In the genomic region with DNA sequence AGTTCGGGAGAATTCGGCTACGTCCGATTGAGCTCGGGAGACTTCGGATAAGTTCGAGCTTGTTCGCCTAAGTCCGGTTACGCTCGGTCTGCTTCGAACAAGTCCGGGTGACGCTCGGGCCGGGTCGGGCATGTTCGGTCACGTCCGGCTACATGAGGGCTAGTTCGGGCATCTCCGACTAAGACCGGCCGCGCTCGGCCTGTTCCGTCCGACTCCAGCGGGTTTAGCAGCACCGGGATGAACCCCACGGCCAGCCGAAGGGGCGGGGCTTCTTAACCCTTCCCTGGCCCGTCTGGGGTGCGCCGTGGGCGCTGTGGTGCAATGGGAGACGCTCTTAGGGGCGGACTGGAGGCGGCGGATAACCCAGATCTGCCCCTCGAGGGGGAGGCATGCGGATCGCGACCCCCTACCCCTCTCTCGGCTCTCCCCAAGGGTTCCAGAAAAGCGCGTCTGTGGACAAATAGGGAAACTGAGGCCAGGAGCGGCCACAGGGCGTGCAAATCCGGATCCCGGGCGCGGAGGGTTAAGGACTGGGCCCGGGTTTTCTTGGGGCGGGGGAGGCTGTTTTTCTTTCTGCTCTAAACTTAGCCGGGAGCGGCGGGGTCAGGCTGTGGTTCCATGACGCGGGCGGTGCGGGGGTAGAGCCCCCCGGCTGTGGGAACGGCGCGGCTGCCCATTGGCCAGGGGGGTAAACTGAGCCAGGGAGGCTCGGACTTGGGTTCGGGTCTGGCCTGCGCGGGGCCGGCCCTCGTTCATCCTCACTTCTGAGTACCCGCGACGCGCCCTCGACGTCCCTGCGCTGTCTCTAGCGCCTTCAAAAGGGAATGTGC, we compare ENCODE assay signal across 8 cellular contexts. TPM values are rescaled to one million over a fixed set of nuclear protein-coding genes. Genes with fewer than 3 reads are reported as not detected.
DNase-seq lines count a peak whose midpoint lies in the region; ATAC-seq and TF ChIP-seq lines count a peak whose summit lies in the region.

No MANE protein-coding gene starts in this region.

- no peaks in the 10 kb centered on the region for H3K79me1 ChIP-seq in H9 (ENCODE audit: insufficient read depth, low read depth, low read length, poor library complexity, severe bottlenecking)

- H3K56ac ChIP-seq in H9 (ENCODE audit: insufficient read length, low read depth, low read length) = no peak overlapping the region

- no peak overlapping the region for H2BK120ac ChIP-seq in H9 (ENCODE audit: low read depth, low read length, poor library complexity, severe bottlenecking)

- no peak overlapping the region for H3K4ac ChIP-seq in H9 (ENCODE audit: low read depth, low read length)

- H3K23ac ChIP-seq in H9 (ENCODE audit: insufficient read length, low read depth, low read length) = no peak overlapping the region

- H3T11ph ChIP-seq in H9 (ENCODE audit: low read length) = no peak overlapping the region

- H4K5ac ChIP-seq in H9 (ENCODE audit: insufficient read length, low read depth, low read length) = no peak overlapping the region

- no peak for TF ChIP-seq CTCF in H9 (conservative IDR thresholded peaks at IDR 0.05)
- TF ChIP-seq CTCF in MM.1S (IDR thresholded peaks at IDR 0.05; ENCODE audit: low read length) = no peak
- TF ChIP-seq CTCF in gastroesophageal sphincter (IDR thresholded peaks at IDR 0.05) = no peak
- TF ChIP-seq CTCF in neural progenitor cell (IDR thresholded peaks at IDR 0.05) = no peak

- H3K14ac ChIP-seq in H9 (ENCODE audit: insufficient read depth, low read length) = no peak overlapping the region

- H3K36me3 ChIP-seq in MM.1S (replicated peaks; ENCODE audit: insufficient read depth, low read length) (no peaks in the 10 kb centered on the region), SJSA1 (no peaks in the 10 kb centered on the region), gastroesophageal sphincter (no peaks in the 10 kb centered on the region), neural progenitor cell (no peaks in the 10 kb centered on the region)

- H3K4me2 ChIP-seq in H9 (ENCODE audit: insufficient read depth, insufficient read length, low read length) (peak overlapping the region; percentile 71), MM.1S (ENCODE audit: low read depth, low read length) (peak overlapping the region; percentile 70), neural progenitor cell (peak overlapping the region; percentile 75)

- ATAC-seq in gastroesophageal sphincter = peak; percentile 98
- peak; percentile 97 for ATAC-seq in stimulated activated naive CD8-positive, alpha-beta T cell treated with anti-CD3 and anti-CD28 coated beads, Interleukin-15, amount 100 ng/mL, for 72 hours

- H4K20me1 ChIP-seq in H9 (ENCODE audit: control insufficient read depth, insufficient read depth, insufficient read length) = no peaks in the 10 kb centered on the region
- no peaks in the 10 kb centered on the region for H4K20me1 ChIP-seq in MM.1S (ENCODE audit: insufficient read depth, low read length)
- peaks cover 21% of the 10 kb centered on the region for H4K20me1 ChIP-seq in neural progenitor cell (ENCODE audit: low read depth)

- H3K9ac ChIP-seq in H9 (ENCODE audit: extremely low read depth, insufficient read length, low read length) = no peak overlapping the region
- H3K9ac ChIP-seq in MM.1S (ENCODE audit: low read length) = no peak overlapping the region; the same call in 1 of the 2 replicates
- no peak overlapping the region for H3K9ac ChIP-seq in neural progenitor cell

- H3K79me2 ChIP-seq in H9 (ENCODE audit: insufficient read depth, low read length) (no peaks in the 10 kb centered on the region), MM.1S (ENCODE audit: low read length) (no peaks in the 10 kb centered on the region), neural progenitor cell (ENCODE audit: low read depth) (no peaks in the 10 kb centered on the region)

- no peak overlapping the region for H4K8ac ChIP-seq in H9 (replicated peaks; ENCODE audit: insufficient read length, low read depth, low read length)

- H3K4me3 Mint-ChIP-seq in H9 = peak overlapping the region; percentile 78 to 97
- peak overlapping the region; percentile 93 for H3K4me3 Mint-ChIP-seq in neural progenitor cell
- H3K4me3 Mint-ChIP-seq in stimulated activated naive CD8-positive, alpha-beta T cell treated with anti-CD3 and anti-CD28 coated beads, Interleukin-15, amount 100 ng/mL, for 72 hours = peak overlapping the region; percentile 85 to 94

- H4K91ac ChIP-seq in H9 (ENCODE audit: insufficient read length, low read depth, low read length) = no peak overlapping the region

- no peaks in the 10 kb centered on the region; the same call in 1 of the 2 replicates for H3K4me1 ChIP-seq in H9 (ENCODE audit: insufficient read depth, low read length)
- H3K4me1 ChIP-seq in MM.1S (ENCODE audit: low read length) = no peaks in the 10 kb centered on the region
- peaks cover 14% of the 10 kb centered on the region for H3K4me1 ChIP-seq in SJSA1 (replicated peaks)
- peaks cover 0 to 37% (median 16%) of the 10 kb centered on the region in 3 donors for H3K4me1 ChIP-seq in gastroesophageal sphincter
- peaks cover 4% of the 10 kb centered on the region for H3K4me1 ChIP-seq in neural progenitor cell

- H3K4me1 Mint-ChIP-seq in H9 (peaks cover 29 to 42% of the 10 kb centered on the region in 2 experiments), neural progenitor cell (peaks cover 22% of the 10 kb centered on the region)
- peaks cover 48% of the 10 kb centered on the region for H3K4me1 Mint-ChIP-seq in stimulated activated naive CD8-positive, alpha-beta T cell treated with anti-CD3 and anti-CD28 coated beads, Interleukin-15, amount 100 ng/mL, for 72 hours

- peaks cover 4% of the 10 kb centered on the region for H3K23me2 ChIP-seq in H9 (ENCODE audit: insufficient read length, low read depth, low read length, poor library complexity, severe bottlenecking)

- no peak overlapping the region for H2BK15ac ChIP-seq in H9 (ENCODE audit: low read depth, low read length)

- no peaks in the 10 kb centered on the region; a peak in 1 of 7 replicates for H3K36me3 Mint-ChIP-seq in H9 (ENCODE audit: insufficient read depth in 1 of 3, low read depth in 3 of 3)
- no peaks in the 10 kb centered on the region for H3K36me3 Mint-ChIP-seq in neural progenitor cell

- no peak for TF ChIP-seq EP300 in gastroesophageal sphincter (IDR thresholded peaks at IDR 0.05)

- H3K27me3 Mint-ChIP-seq in H9 (ENCODE audit: low read depth) (peaks cover 34% of the 10 kb centered on the region), neural progenitor cell (ENCODE audit: insufficient read depth, low read depth) (peaks cover 58% of the 10 kb centered on the region)
- peaks cover 90% of the 10 kb centered on the region for H3K27me3 Mint-ChIP-seq in stimulated activated naive CD8-positive, alpha-beta T cell treated with anti-CD3 and anti-CD28 coated beads, Interleukin-15, amount 100 ng/mL, for 72 hours

- H3K9me2 ChIP-seq in MM.1S (replicated peaks; ENCODE audit: insufficient read depth, low read length) = no peaks in the 10 kb centered on the region

- peak; percentile 99 for DNase-seq in Daoy (ENCODE audit: low read depth)
- DNase-seq in H9 = peak; percentile 99
- peak; percentile 88 for DNase-seq in MM.1S
- peak; percentile 73 to 97 for DNase-seq in SJSA1 (ENCODE audit: low read depth in 1 of 2, low spot score in 2 of 2)
- peak; percentile 88 for DNase-seq in activated naive CD4-positive, alpha-beta T cell treated with Interleukin-2 at 50 U/mL for 16 hours
- DNase-seq in neural progenitor cell (ENCODE audit: low spot score) = peak; percentile 99
- DNase-seq in stimulated activated naive CD8-positive, alpha-beta T cell treated with anti-CD3 and anti-CD28 coated beads, Interleukin-15, amount 100 ng/mL, for 72 hours = peak; percentile 92 to 95

- H3K18ac ChIP-seq in H9 (ENCODE audit: insufficient read length, low read depth, low read length) = no peak overlapping the region

- H2BK20ac ChIP-seq in H9 (ENCODE audit: low read depth, low read length, poor library complexity, severe bottlenecking) = no peak overlapping the region

- H3K27ac Mint-ChIP-seq in H9 (peak overlapping the region; percentile 96 to 99 (median 97)), neural progenitor cell (peak overlapping the region; percentile 87)
- H3K27ac Mint-ChIP-seq in stimulated activated naive CD8-positive, alpha-beta T cell treated with anti-CD3 and anti-CD28 coated beads, Interleukin-15, amount 100 ng/mL, for 72 hours = peak overlapping the region; percentile 89 to 91

- H3K4me3 ChIP-seq in MM.1S (ENCODE audit: low read length) (peak overlapping the region; percentile 29), SJSA1 (peak overlapping the region; percentile 24), gastroesophageal sphincter (peak overlapping the region in 1 of 2 donors; percentile 48), neural progenitor cell (peak overlapping the region; percentile 56)

- no CpG with 5 or more reads among the region's 81 CpGs for whole genome bisulfite sequencing in H9 (ENCODE audit: extremely low coverage, insufficient read length, low lambda C conversion rate)
- 0% methylated on average over 1 to 3 of the region's 81 CpGs for WGBS in gastroesophageal sphincter (ENCODE audit: low coverage in 1 of 2), 2 donors

- H2AFZ ChIP-seq in H9 (ENCODE audit: low read length) = no peak overlapping the region
- H2AFZ ChIP-seq in MM.1S (ENCODE audit: low read length) = peak overlapping the region; percentile 67
- peak overlapping the region; percentile 93 for H2AFZ ChIP-seq in neural progenitor cell (replicated peaks)

- H3F3A ChIP-seq in MM.1S (ENCODE audit: insufficient read depth, low read length) = no peaks in the 10 kb centered on the region
- H3F3A ChIP-seq in neural progenitor cell (ENCODE audit: low read depth) = peaks cover 32% of the 10 kb centered on the region

- H3K27me3 ChIP-seq in H9 (ENCODE audit: insufficient read depth, low read length) (peaks cover 2% of the 10 kb centered on the region; the same call in 1 of the 2 replicates), MM.1S (replicated peaks; ENCODE audit: insufficient read depth, low read length) (peaks cover 73% of the 10 kb centered on the region), SJSA1 (replicated peaks) (peaks cover 6% of the 10 kb centered on the region; the same call in 1 of the 2 replicates), gastroesophageal sphincter (peaks cover 76% of the 10 kb centered on the region), neural progenitor cell (peaks cover 56% of the 10 kb centered on the region)

- no peak overlapping the region for H2BK5ac ChIP-seq in H9 (ENCODE audit: insufficient read length, low read length)

- no peak overlapping the region for H2BK12ac ChIP-seq in H9 (ENCODE audit: insufficient read length, low read depth, low read length)

- H3K9me3 Mint-ChIP-seq in H9 = peaks cover 0 to 2% of the 10 kb centered on the region in 2 experiments; a peak in 2 of 5 replicates
- no peaks in the 10 kb centered on the region for H3K9me3 Mint-ChIP-seq in neural progenitor cell
- H3K9me3 Mint-ChIP-seq in stimulated activated naive CD8-positive, alpha-beta T cell treated with anti-CD3 and anti-CD28 coated beads, Interleukin-15, amount 100 ng/mL, for 72 hours = no peaks in the 10 kb centered on the region

- H3K9me3 ChIP-seq in H9 (ENCODE audit: control insufficient read depth, low read depth, low read length) = no peaks in the 10 kb centered on the region
- H3K9me3 ChIP-seq in MM.1S (replicated peaks; ENCODE audit: insufficient read depth, low read length) = no peaks in the 10 kb centered on the region
- no peaks in the 10 kb centered on the region for H3K9me3 ChIP-seq in SJSA1 (replicated peaks)
- no peaks in the 10 kb centered on the region for H3K9me3 ChIP-seq in gastroesophageal sphincter
- H3K9me3 ChIP-seq in neural progenitor cell (ENCODE audit: low read depth) = no peaks in the 10 kb centered on the region

- H2AK5ac ChIP-seq in H9 (ENCODE audit: insufficient read length, low read length) = no peak overlapping the region

- no peak for TF ChIP-seq POLR2A in gastroesophageal sphincter (IDR thresholded peaks at IDR 0.05)

- no peak overlapping the region for H3K27ac ChIP-seq in H9 (ENCODE audit: insufficient read length, low read depth, low read length)
- no peak overlapping the region for H3K27ac ChIP-seq in MM.1S (ENCODE audit: low read length)
- no peak overlapping the region for H3K27ac ChIP-seq in SJSA1
- H3K27ac ChIP-seq in gastroesophageal sphincter = peak overlapping the region in 3 of 4 donors; percentile 31 to 65 (median 46)
- no peak overlapping the region for H3K27ac ChIP-seq in neural progenitor cell

RNA-seq across cellular contexts. Expression of gene PDE4C, which starts 1.5 kb away (rescaled TPM):
- 0.17 TPM in 1 of 2 replicates, not detected in the other for total RNA-seq in Daoy (2014; rRNA removed; shearing (Covaris generic))
- total RNA-seq in H9 (2021) (1.4 and 1.8 TPM in 2 replicates), gastroesophageal sphincter (1 to 10 TPM in 1 of 4 donors, under 1 TPM in 3; 0.35 to 2.3 (median 0.53) TPM), neural progenitor cell (ENCODE audit: low replicate concordance) (0.28 and 0.62 TPM in 2 replicates)
- not detected in 2 replicates for total RNA-seq in SJSA1 (2014; rRNA removed; shearing (Covaris generic))

RNA-seq across cellular contexts. Expression of gene RAB3A, which starts 20.9 kb away (rescaled TPM):
- 0.23 TPM in 1 of 2 replicates, not detected in the other for total RNA-seq in Daoy (2014; rRNA removed; shearing (Covaris generic))
- 6.8 and 8.5 TPM in 2 replicates for total RNA-seq in H9 (2021)
- 1.2 and 3.4 TPM in 2 replicates for total RNA-seq in SJSA1 (2014; rRNA removed; shearing (Covaris generic))
- total RNA-seq in gastroesophageal sphincter = 1 to 10 TPM in 3 of 4 donors, under 1 TPM in 1; 0.92 to 3.8 (median 1.6) TPM
- 1.1 and 1.5 TPM in 2 replicates for total RNA-seq in neural progenitor cell (ENCODE audit: low replicate concordance)

RNA-seq across cellular contexts. Expression of gene MPV17L2, which starts 31.7 kb away (rescaled TPM):
- 43.3 and 67.4 TPM in 2 replicates for total RNA-seq in Daoy (2014; rRNA removed; shearing (Covaris generic))
- 22.4 and 26.4 TPM in 2 replicates for total RNA-seq in H9 (2021)
- 42.3 and 52.0 TPM in 2 replicates for total RNA-seq in SJSA1 (2014; rRNA removed; shearing (Covaris generic))
- total RNA-seq in gastroesophageal sphincter = 10 to 100 TPM; 13.8 to 30.7 (median 22.4) TPM
- 28.1 and 37.7 TPM in 2 replicates for total RNA-seq in neural progenitor cell (ENCODE audit: low replicate concordance)

RNA-seq across cellular contexts. Expression of gene IQCN, which starts 49.5 kb away (rescaled TPM):
- total RNA-seq in Daoy (2014; rRNA removed; shearing (Covaris generic)) = 0.74 and 12.6 TPM in 2 replicates
- total RNA-seq in H9 (2021) = 0.39 and 0.48 TPM in 2 replicates
- total RNA-seq in SJSA1 (2014; rRNA removed; shearing (Covaris generic)) = 0.13 and 0.22 TPM in 2 replicates
- 1 to 10 TPM in 2 of 4 donors, under 1 TPM in 2; 0.27 to 4.4 (median 1.3) TPM for total RNA-seq in gastroesophageal sphincter
- 0.11 and 1.4 TPM in 2 replicates for total RNA-seq in neural progenitor cell (ENCODE audit: low replicate concordance)

RNA-seq across cellular contexts. Expression of gene IFI30, which starts 51.1 kb away (rescaled TPM):
- total RNA-seq in Daoy (2014; rRNA removed; shearing (Covaris generic)) = 17.8 and 20.2 TPM in 2 replicates
- total RNA-seq in H9 (2021) (23.6 and 28.0 TPM in 2 replicates), gastroesophageal sphincter (10 to 100 TPM in 3 of 4 donors, 1 to 10 TPM in 1; 4.4 to 79.6 (median 40.8) TPM), neural progenitor cell (ENCODE audit: low replicate concordance) (0.62 TPM in 1 of 2 replicates, not detected in the other)
- 2.7 TPM in 1 of 2 replicates, not detected in the other for total RNA-seq in SJSA1 (2014; rRNA removed; shearing (Covaris generic))

Comparison
In these comparisons a context has a peak if more than half of its experiments do, and no peak if none do; other contexts are left out.
1. H3K27ac ChIP-seq: peak in gastroesophageal sphincter (3 of 4); none in H9 (single experiment), MM.1S (single experiment), SJSA1 (single experiment) and neural progenitor cell (single experiment).
2. Peak in every context shown above with its lines, with median percentiles within 50 percentile points of each other: DNase-seq, H3K4me2 ChIP-seq, H3K27ac Mint-ChIP-seq and H3K4me3 Mint-ChIP-seq.